8 cellular contexts compared by ENCODE assay signal in genomic region chr16:30095166-30096078, GRCh38. TPM values are rescaled to one million over a fixed set of nuclear protein-coding genes. Genes with fewer than 3 reads are reported as not detected.
DNase-seq lines count a peak whose midpoint lies in the region; ATAC-seq and TF ChIP-seq lines count a peak whose summit lies in the region.

No MANE protein-coding gene starts in this region.

- H3K4me3 Mint-ChIP-seq in activated CD8-positive, alpha-beta memory T cell treated with anti-CD3 and anti-CD28 coated beads, Interleukin-2, amount 10 ng/mL, durations not matched to agents 7 days and 5 days: peak overlapping the region; percentile 76

- peaks cover 36% of the 10 kb centered on the region for H3K36me3 Mint-ChIP-seq in activated CD8-positive, alpha-beta memory T cell treated with anti-CD3 and anti-CD28 coated beads, Interleukin-2, amount 10 ng/mL, durations not matched to agents 7 days and 5 days

- H3K27ac Mint-ChIP-seq in activated CD8-positive, alpha-beta memory T cell treated with anti-CD3 and anti-CD28 coated beads, Interleukin-2, amount 10 ng/mL, durations not matched to agents 7 days and 5 days: peak overlapping the region; percentile 85

- H3K4me1 ChIP-seq in liver (ENCODE audit: control insufficient read depth in 4 of 4, insufficient read depth in 4 of 4, low read length in 3 of 4): peaks cover 12 to 38% (median 24%) of the 10 kb centered on the region in 4 donors
- peaks cover 0 to 54% (median 38%) of the 10 kb centered on the region in 4 donors for H3K4me1 ChIP-seq in tibial artery

- in situ Hi-C loops in astrocyte of the cerebellum (cut with HindIII; ENCODE audit: low sequenced_read_pairs): no loop called here

- peak overlapping the region; percentile 69 for H3K4me3 ChIP-seq in astrocyte of the cerebellum (ENCODE audit: low read depth, low read length)
- H3K4me3 ChIP-seq in liver (ENCODE audit: low read depth in 1 of 3, low read length in 3 of 3): peak overlapping the region; percentile 66 to 86 (median 80)
- H3K4me3 ChIP-seq in tibial artery: peak overlapping the region; percentile 82 to 90

- intact Hi-C loops in tibial artery (cut with DNase I; ENCODE audit: low total_unique reads): loop anchor here (1.0 kb wide), 1 partner anchor 28 kb away; the partner anchor contains the start of gene MAPK3

- TF ChIP-seq CTCF in astrocyte of the cerebellum (IDR thresholded peaks at IDR 0.05; ENCODE audit: low read depth, low read length, missing control alignments) (no peak), liver (IDR thresholded peaks at IDR 0.05; ENCODE audit: low read depth, low read length, missing input control) (no peak), tibial artery (IDR thresholded peaks at IDR 0.05) (no peak)

- ATAC-seq in activated CD8-positive, alpha-beta memory T cell treated with anti-CD3 and anti-CD28 coated beads, Interleukin-2, amount 10 ng/mL, durations not matched to agents 7 days and 5 days: no peak
- ATAC-seq in esophagus mucosa (no peak), HG03135 (IDR thresholded peaks at IDR 0.05; ENCODE audit: unreplicated experiment) (no peak)

- peaks cover 0 to 6% (median under 1%) of the 10 kb centered on the region in 4 donors for H3K36me3 ChIP-seq in liver (ENCODE audit: control insufficient read depth in 4 of 4, insufficient read depth in 3 of 4, low read depth in 1 of 4, low read length in 3 of 4)
- peaks cover 11 to 23% (median 16%) of the 10 kb centered on the region in 3 donors for H3K36me3 ChIP-seq in tibial artery

- peak overlapping the region; percentile 61 to 79 for H3K9ac ChIP-seq in liver (ENCODE audit: low read depth in 1 of 2, low read length in 2 of 2)

- no peak for DNase-seq in activated CD8-positive, alpha-beta memory T cell treated with anti-CD3 and anti-CD28 coated beads, Interleukin-2, amount 10 ng/mL, durations not matched to agents 7 days and 5 days
- DNase-seq in activated CD8-positive, alpha-beta memory T cell treated with anti-CD3 and anti-CD28 coated beads, Interleukin-2, amount 50 U/mL, for 4 hours: no peak
- no peak for DNase-seq in astrocyte of the cerebellum (ENCODE audit: low read depth)
- DNase-seq in tibial artery: no peak
- DNase-seq in EL: no peak

- no peak for TF ChIP-seq RAD21 in liver (IDR thresholded peaks at IDR 0.05)

- peaks cover 0 to 13% (median 2%) of the 10 kb centered on the region in 4 donors for H3K9me3 ChIP-seq in liver (ENCODE audit: control insufficient read depth in 4 of 4, low read length in 3 of 4)
- peaks cover 0 to 9% (median 0%) of the 10 kb centered on the region in 3 donors for H3K9me3 ChIP-seq in tibial artery

- no peaks in the 10 kb centered on the region for H3K27me3 ChIP-seq in liver (ENCODE audit: control insufficient read depth in 4 of 4, insufficient read depth in 4 of 4, low read length in 3 of 4)
- no peaks in the 10 kb centered on the region for H3K27me3 ChIP-seq in tibial artery

- no peaks in the 10 kb centered on the region for H3K27me3 Mint-ChIP-seq in activated CD8-positive, alpha-beta memory T cell treated with anti-CD3 and anti-CD28 coated beads, Interleukin-2, amount 10 ng/mL, durations not matched to agents 7 days and 5 days

- H3K9me3 Mint-ChIP-seq in activated CD8-positive, alpha-beta memory T cell treated with anti-CD3 and anti-CD28 coated beads, Interleukin-2, amount 10 ng/mL, durations not matched to agents 7 days and 5 days (ENCODE audit: low read depth): peaks cover 15% of the 10 kb centered on the region

- CTCF ChIA-PET in activated CD8-positive, alpha-beta memory T cell treated with anti-CD3 and anti-CD28 coated beads, Interleukin-2, amount 10 ng/mL, durations not matched to agents 7 days and 5 days (lab: Charles Lee): interaction anchor here (1.1 to 6.2 kb wide), 6 partner anchors 9 to 312 kb away, joined by 4 to 107 read pairs (median 18); partner anchors contain the start of genes ALDOA and ZNF771

- 29% methylated on average over 47 of the region's 47 CpGs for WGBS in liver

- H3K27ac ChIP-seq in liver (ENCODE audit: low read depth in 1 of 2, low read length in 2 of 2) (peak overlapping the region; percentile 69 to 86), tibial artery (peak overlapping the region; percentile 94 to 98)

- H3K4me1 Mint-ChIP-seq in activated CD8-positive, alpha-beta memory T cell treated with anti-CD3 and anti-CD28 coated beads, Interleukin-2, amount 10 ng/mL, durations not matched to agents 7 days and 5 days: peaks cover 47% of the 10 kb centered on the region

TF ChIP-seq in liver, 16 proteins besides CTCF, POLR2A, EP300 and RAD21:
- TF ChIP-seq SP1 (IDR thresholded peaks at IDR 0.05) (no peak), FOXA1 (IDR thresholded peaks at IDR 0.05) (no peak), REST (IDR thresholded peaks at IDR 0.05) (no peak), FOXA2 (IDR thresholded peaks at IDR 0.05) (no peak), MAX (IDR thresholded peaks at IDR 0.05) (no peak), EGR1 (IDR thresholded peaks at IDR 0.05; ENCODE audit: low read depth in 2 of 2) (no peak), YY1 (IDR thresholded peaks at IDR 0.05) (no peak), TAF1 (conservative IDR thresholded peaks at IDR 0.05) (no peak), JUND (IDR thresholded peaks at IDR 0.05) (no peak), NR2F2 (IDR thresholded peaks at IDR 0.05) (no peak), RXRA (IDR thresholded peaks at IDR 0.05) (no peak), HNF4G (IDR thresholded peaks at IDR 0.05) (no peak), ATF3 (IDR thresholded peaks at IDR 0.05) (no peak), GABPA (IDR thresholded peaks at IDR 0.05 in 1 of 2, conservative IDR thresholded peaks at IDR 0.05 in 1 of 2) (no peak)

RNA-seq across cellular contexts. Expression of gene YPEL3, which starts 0.6 kb away (rescaled TPM):
- total RNA-seq in activated CD8-positive, alpha-beta memory T cell treated with anti-CD3 and anti-CD28 coated beads, Interleukin-2, amount 10 ng/mL, durations not matched to agents 7 days and 5 days: 10 to 100 TPM; 47.2 to 47.8 TPM
- total RNA-seq in liver: 10 to 100 TPM; 10.5 to 42.7 TPM
- polyA plus RNA-seq in liver: 10 to 100 TPM; 19.7 to 29.2 TPM
- total RNA-seq in esophagus mucosa: 22.8 TPM

RNA-seq across cellular contexts. Expression of gene TBX6, which starts 3.7 kb away (rescaled TPM):
- 1 to 10 TPM; 2.0 to 2.9 TPM for total RNA-seq in activated CD8-positive, alpha-beta memory T cell treated with anti-CD3 and anti-CD28 coated beads, Interleukin-2, amount 10 ng/mL, durations not matched to agents 7 days and 5 days
- under 1 TPM; 0.09 to 0.25 TPM for total RNA-seq in liver
- polyA plus RNA-seq in liver: under 1 TPM; 0.10 to 0.26 TPM
- total RNA-seq in esophagus mucosa: 3.6 TPM

RNA-seq across cellular contexts. Expression of gene GDPD3, which starts 17.9 kb away (rescaled TPM):
- 10 to 100 TPM in 1 of 2 experiments, 1 to 10 TPM in 1; 8.1 to 19.5 TPM for total RNA-seq in activated CD8-positive, alpha-beta memory T cell treated with anti-CD3 and anti-CD28 coated beads, Interleukin-2, amount 10 ng/mL, durations not matched to agents 7 days and 5 days
- under 1 TPM; 0.42 to 0.67 TPM for total RNA-seq in liver
- under 1 TPM; 0.43 to 0.71 TPM for polyA plus RNA-seq in liver
- 85.3 TPM for total RNA-seq in esophagus mucosa

RNA-seq across cellular contexts. Expression of gene PPP4C, which starts 19.6 kb away (rescaled TPM):
- total RNA-seq in activated CD8-positive, alpha-beta memory T cell treated with anti-CD3 and anti-CD28 coated beads, Interleukin-2, amount 10 ng/mL, durations not matched to agents 7 days and 5 days: 100 to 1,000 TPM; 149 to 161 TPM
- total RNA-seq in liver (10 to 100 TPM; 49.7 to 68.7 TPM), esophagus mucosa (112 TPM)
- polyA plus RNA-seq in liver: 10 to 100 TPM; 56.3 to 79.6 TPM

RNA-seq across cellular contexts. Expression of gene MAPK3, which starts 27.6 kb away (rescaled TPM):
- total RNA-seq in activated CD8-positive, alpha-beta memory T cell treated with anti-CD3 and anti-CD28 coated beads, Interleukin-2, amount 10 ng/mL, durations not matched to agents 7 days and 5 days: 10 to 100 TPM; 67.1 to 95.1 TPM
- total RNA-seq in liver: 1 to 10 TPM; 3.7 to 8.7 TPM
- 10 to 100 TPM in 1 of 2 donors, 1 to 10 TPM in 1; 7.5 to 18.6 TPM for polyA plus RNA-seq in liver
- total RNA-seq in esophagus mucosa: 126 TPM

Comparison
In these comparisons a context has a peak if more than half of its experiments do, and no peak if none do; other contexts are left out.
1. RNA of gene GDPD3, which starts 17.9 kb away (total RNA-seq): 85.3 TPM in esophagus mucosa (single experiment) and 8.1 to 19.5 TPM in activated CD8-positive, alpha-beta memory T cell treated with anti-CD3 and anti-CD28 coated beads, Interleukin-2, amount 10 ng/mL, durations not matched to agents 7 days and 5 days; 0.42 to 0.67 TPM in liver; every median in the first group is over 4 times any median in the second.
2. Peak in every context shown above with its lines, with median percentiles within 50 percentile points of each other: H3K4me3 ChIP-seq.